ENCODE assay signal across 24 cellular contexts in the genomic region with DNA sequence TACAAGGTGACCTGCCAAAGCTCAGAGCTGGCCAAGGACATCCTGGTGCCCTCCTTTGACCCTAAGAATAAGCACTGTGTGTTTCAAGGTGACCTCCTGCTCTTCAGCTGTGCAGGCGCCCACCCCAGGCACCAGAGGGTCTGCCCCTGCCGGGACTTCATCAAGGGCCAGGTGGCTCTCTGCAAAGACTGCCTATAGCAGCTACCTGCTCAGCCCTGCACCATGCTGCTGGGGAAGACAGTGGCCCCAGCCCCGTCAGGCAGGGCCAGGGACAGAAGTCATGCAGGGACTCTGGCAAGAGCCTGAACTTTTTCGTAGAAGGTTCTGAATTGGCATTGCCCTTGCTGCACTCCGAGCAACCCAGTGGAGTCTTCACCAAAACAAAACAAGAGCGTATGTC.
DNase-seq lines count a peak whose midpoint lies in the region; ATAC-seq and TF ChIP-seq lines count a peak whose summit lies in the region.
"Had no signal": no experiment of that assay in that cellular context is flagged by ENCODE, and none has a peak within 500 bp of the region (broad histone marks: within the 10 kb centered on the region; RNA-seq: fewer than 3 reads in every experiment).

No MANE protein-coding gene starts in this region.

- no peaks in the 10 kb centered on the region for H3K9me3 Mint-ChIP-seq in activated T-helper 17 cell treated with anti-CD3 and anti-CD28 coated beads, Interleukin-2, amount 50 U/mL, for 72 hours
- H3K9me3 Mint-ChIP-seq in naive B cell (peaks cover 0 to 2% (median 0%) of the 10 kb centered on the region in 7 donors), progenitor cell of endocrine pancreas (ENCODE audit: low read depth) (no peaks in the 10 kb centered on the region)
- no peaks in the 10 kb centered on the region for H3K9me3 Mint-ChIP-seq in stimulated activated naive B cell treated with anti-CD40 and anti-IgM and Interleukin-4, amounts not matched to agents 10 μg/mL and 1 μg/mL and 100 μg/mL, for 72 hours
- H3K9me3 Mint-ChIP-seq: CD8-positive, alpha-beta memory T cell; HFFc6 had no signal

- H3K4me1 Mint-ChIP-seq in activated T-helper 17 cell treated with anti-CD3 and anti-CD28 coated beads, Interleukin-2, amount 50 U/mL, for 72 hours, result peaks cover 4% of the 10 kb centered on the region
- H3K4me1 Mint-ChIP-seq in naive B cell (peaks cover 3 to 11% (median 11%) of the 10 kb centered on the region in 3 donors), progenitor cell of endocrine pancreas (ENCODE audit: low read depth) (peaks cover 49% of the 10 kb centered on the region)
- peaks cover 5% of the 10 kb centered on the region in 2 donors for H3K4me1 Mint-ChIP-seq in stimulated activated naive B cell treated with anti-CD40 and anti-IgM and Interleukin-4, amounts not matched to agents 10 μg/mL and 1 μg/mL and 100 μg/mL, for 72 hours

- no peaks in the 10 kb centered on the region for H3K27me3 ChIP-seq in vagina
- H3K27me3 ChIP-seq: BE2C had no signal

- H3K27ac Mint-ChIP-seq in activated T-helper 17 cell treated with anti-CD3 and anti-CD28 coated beads, Interleukin-2, amount 50 U/mL, for 72 hours, result peak overlapping the region; percentile 54
- peak overlapping the region in 4 of 6 donors; percentile 15 to 78 (median 42) for H3K27ac Mint-ChIP-seq in naive B cell
- H3K27ac Mint-ChIP-seq in progenitor cell of endocrine pancreas, result peak overlapping the region; percentile 90
- peak overlapping the region; percentile 37 for H3K27ac Mint-ChIP-seq in stimulated activated naive B cell treated with anti-CD40 and anti-IgM and Interleukin-4, amounts not matched to agents 10 μg/mL and 1 μg/mL and 100 μg/mL, for 72 hours
- H3K27ac Mint-ChIP-seq: HFFc6 had no signal

- H3K4me3 ChIP-seq in vagina, result no peak overlapping the region
- H3K4me3 ChIP-seq: GM12878 had no signal

- DNase-seq in naive B cell (no peak), progenitor cell of endocrine pancreas (ENCODE audit: low spot score, unreplicated experiment) (no peak), vagina (ENCODE audit: extremely low spot score in 2 of 2) (no peak)
- DNase-seq in stimulated activated naive B cell treated with anti-CD40 and anti-IgM and Interleukin-4, amounts not matched to agents 10 μg/mL and 1 μg/mL and 100 μg/mL, for 72 hours, result no peak
- DNase-seq in activated CD4-positive, CD25-positive, alpha-beta regulatory T cell treated with anti-CD3 and anti-CD28 coated beads, Interleukin-2, amount 50 U/mL, for 72 hours, result no peak
- DNase-seq: ACHN; BE2C; C1 segment of cervical spinal cord; CD4-positive, CD25-positive, alpha-beta regulatory T cell; CD8-positive, alpha-beta memory T cell; COR-L47; DMS 273 treated with DMSO at 0.1 percent for 48 hours; DMS53; DND-41; EL; GOT3; H7; HFFc6; IMR-90 had no signal

- ATAC-seq in activated T-helper 17 cell treated with anti-CD3 and anti-CD28 coated beads, Interleukin-2, amount 50 U/mL, for 72 hours (replicated peaks), result no peak
- no peak for ATAC-seq in naive B cell (ENCODE audit: low read depth in 2 of 2)
- ATAC-seq in stimulated activated naive B cell treated with anti-CD40 and anti-IgM and Interleukin-4, amounts not matched to agents 10 μg/mL and 1 μg/mL and 100 μg/mL, for 72 hours (replicated peaks), result no peak
- ATAC-seq in HG03025 (IDR thresholded peaks at IDR 0.05; ENCODE audit: low FRiP score, unreplicated experiment), result no peak
- ATAC-seq: GM12878, HCT116 had no signal

- peaks cover 0 to 5% of the 10 kb centered on the region in 2 donors for H3K36me3 ChIP-seq in vagina
- H3K36me3 ChIP-seq: BE2C had no signal

- H3K4me3 Mint-ChIP-seq in activated T-helper 17 cell treated with anti-CD3 and anti-CD28 coated beads, Interleukin-2, amount 50 U/mL, for 72 hours, result no peak overlapping the region
- peak overlapping the region in 1 of 8 donors; percentile 12 for H3K4me3 Mint-ChIP-seq in naive B cell
- peak overlapping the region; percentile 24 for H3K4me3 Mint-ChIP-seq in progenitor cell of endocrine pancreas (ENCODE audit: low read depth)
- H3K4me3 Mint-ChIP-seq in stimulated activated naive B cell treated with anti-CD40 and anti-IgM and Interleukin-4, amounts not matched to agents 10 μg/mL and 1 μg/mL and 100 μg/mL, for 72 hours, result no peak overlapping the region
- H3K4me3 Mint-ChIP-seq: CD4-positive, CD25-positive, alpha-beta regulatory T cell; CD8-positive, alpha-beta memory T cell; HFFc6 had no signal

- TF ChIP-seq POLR2A in vagina (IDR thresholded peaks at IDR 0.05), result no peak

- intact Hi-C loops in vagina (cut with DNase I), result no loop called here

- H3K9me3 ChIP-seq in vagina, result no peaks in the 10 kb centered on the region
- H3K9me3 ChIP-seq: BE2C had no signal

- peaks cover 4% of the 10 kb centered on the region for H3K4me1 ChIP-seq in vagina
- H3K4me1 ChIP-seq: BE2C had no signal

- H3K27me3 Mint-ChIP-seq in activated T-helper 17 cell treated with anti-CD3 and anti-CD28 coated beads, Interleukin-2, amount 50 U/mL, for 72 hours, result no peaks in the 10 kb centered on the region
- H3K27me3 Mint-ChIP-seq in naive B cell (no peaks in the 10 kb centered on the region), progenitor cell of endocrine pancreas (no peaks in the 10 kb centered on the region)
- no peaks in the 10 kb centered on the region for H3K27me3 Mint-ChIP-seq in stimulated activated naive B cell treated with anti-CD40 and anti-IgM and Interleukin-4, amounts not matched to agents 10 μg/mL and 1 μg/mL and 100 μg/mL, for 72 hours
- H3K27me3 Mint-ChIP-seq: CD4-positive, CD25-positive, alpha-beta regulatory T cell had no signal

- peaks cover 72% of the 10 kb centered on the region for H3K36me3 Mint-ChIP-seq in activated T-helper 17 cell treated with anti-CD3 and anti-CD28 coated beads, Interleukin-2, amount 50 U/mL, for 72 hours (ENCODE audit: low read depth)
- H3K36me3 Mint-ChIP-seq in naive B cell (peaks cover 8 to 10% of the 10 kb centered on the region in 2 donors), progenitor cell of endocrine pancreas (ENCODE audit: insufficient read depth) (peaks cover 19% of the 10 kb centered on the region)
- H3K36me3 Mint-ChIP-seq in stimulated activated naive B cell treated with anti-CD40 and anti-IgM and Interleukin-4, amounts not matched to agents 10 μg/mL and 1 μg/mL and 100 μg/mL, for 72 hours, result peaks cover 7 to 30% of the 10 kb centered on the region in 2 donors

- TF ChIP-seq CTCF in progenitor cell of endocrine pancreas (IDR thresholded peaks at IDR 0.05; ENCODE audit: unreplicated experiment), result no peak
- TF ChIP-seq CTCF in vagina (IDR thresholded peaks at IDR 0.05), result no peak

- no peak overlapping the region for H3K27ac ChIP-seq in vagina
- H3K27ac ChIP-seq: HL-60 had no signal

Comparison
In these comparisons a context has a peak if more than half of its experiments do, and no peak if none do; other contexts are left out.
1. H3K27ac Mint-ChIP-seq: peak in every context shown above with its lines; median percentile 90 in progenitor cell of endocrine pancreas; 54 in activated T-helper 17 cell treated with anti-CD3 and anti-CD28 coated beads, Interleukin-2, amount 50 U/mL, for 72 hours; 42 in naive B cell; 37 in stimulated activated naive B cell treated with anti-CD40 and anti-IgM and Interleukin-4, amounts not matched to agents 10 μg/mL and 1 μg/mL and 100 μg/mL, for 72 hours.